Comparison of ENCODE assay signal across 21 cellular contexts in genomic region chr7:158749396-158749795, GRCh38.
"Had no signal": no experiment of that assay in that cellular context is flagged by ENCODE, and none has a peak within 500 bp of the region (broad histone marks: within the 10 kb centered on the region; RNA-seq: fewer than 3 reads in every experiment).

No MANE protein-coding gene starts in this region.

- H3K9me3 ChIP-seq: MG63, SK-N-SH had no signal

- H3K4me3 ChIP-seq: MG63 had no signal

- DNase-seq: Karpas-422; KG1; MG63; NCI-H1092; NCI-H1105 treated with DMSO at 0.1 percent for 48 hours; NCI-H1417 treated with DMSO at 0.1 percent for 48 hours; NCI-H146; NCI-H1694 treated with DMSO at 0.1 percent for 48 hours; NCI-H1930; NCI-H2081; NCI-H2107; NCI-H2227 treated with DMSO at 0.1 percent for 48 hours; NCI-H524; NCI-H526 treated with DMSO at 0.1 percent for 48 hours; NCI-H748 treated with DMSO at 0.1 percent for 48 hours; NK-92 treated with Interleukin-12 subunit alpha and Interleukin-12 subunit beta, amount 100 ng/mL, for 24 hours; PC-3; SHP77; SK-N-SH had no signal

- H3K27ac ChIP-seq: RWPE1 had no signal

- ATAC-seq: Panc1, PC-3 had no signal

- H3K27me3 ChIP-seq: MG63 had no signal
